ENCODE assay signal across 17 cellular contexts in genomic region chrX:69959712-69960111, GRCh38.
A peak's percentile ranks its signal among the peaks of the same experiment; 100 is the strongest.
DNase-seq lines count a peak whose midpoint lies in the region; ATAC-seq, FAIRE-seq and TF ChIP-seq lines count a peak whose summit lies in the region.
"Had no signal": no experiment of that assay in that cellular context is flagged by ENCODE, and none has a peak within 500 bp of the region (broad histone marks: within the 10 kb centered on the region; RNA-seq: fewer than 3 reads in every experiment).

No MANE protein-coding gene starts in this region.

- peak; percentile 74 for FAIRE-seq in H1 (lab: Jason Lieb, UNC)
- FAIRE-seq: GM12878, HTR-8/SVneo had no signal

- TF ChIP-seq POLR2A in H1 (IDR thresholded peaks at IDR 0.05; ENCODE audit: control extremely low read depth in 1 of 2, low read depth in 2 of 2, low read length in 2 of 2), result no peak

- H3K79me1 ChIP-seq in H1 (ENCODE audit: low read depth, low read length), result no peaks in the 10 kb centered on the region

- H3K4me1 ChIP-seq in PC-3 (ENCODE audit: insufficient read depth, low read length) (peaks cover 3% of the 10 kb centered on the region; the same call in 1 of the 2 replicates), H1 (replicated peaks in 1 of 4; ENCODE audit: control insufficient read depth in 3 of 4, insufficient read depth in 4 of 4, low read length in 3 of 4) (no peaks in the 10 kb centered on the region)
- H3K4me1 ChIP-seq: BLaER1, HAP-1 had no signal

- no peak overlapping the region for H4K5ac ChIP-seq in H1 (ENCODE audit: insufficient read length, low read depth, low read length)

- no peak for DNase-seq in PC-3
- no peak for DNase-seq in H1 (ENCODE audit: low read depth in 1 of 2, low spot score in 2 of 2)
- DNase-seq in NK-92 treated with Interleukin-12 subunit alpha and Interleukin-12 subunit beta, amount 100 ng/mL, for 24 hours (lab: John Stamatoyannopoulos, UW), result no peak
- no peak for DNase-seq in COLO829 (ENCODE audit: low spot score)
- DNase-seq in SHP77 (lab: John Stamatoyannopoulos, UW), result no peak
- DNase-seq: CD8-positive, alpha-beta T cell; COR-L47; DMS 273 treated with DMSO at 0.1 percent for 48 hours; DND-41; EL; KBM-7 had no signal

- no peak overlapping the region for H4K91ac ChIP-seq in H1 (replicated peaks; ENCODE audit: insufficient read length, low read length)

- H3K9ac ChIP-seq in PC-3 (ENCODE audit: low read length), result no peak overlapping the region
- H3K9ac ChIP-seq in H1 (replicated peaks in 1 of 4; ENCODE audit: extremely low read depth in 1 of 4, low read depth in 3 of 4, low read length in 3 of 4), result no peak overlapping the region
- H3K9ac ChIP-seq: BLaER1 had no signal

- H3K4me3 ChIP-seq in PC-3 (ENCODE audit: low read length), result no peak overlapping the region
- H3K4me3 ChIP-seq in H1 (ENCODE audit: extremely low read depth in 1 of 4, insufficient read depth in 2 of 4, low read depth in 3 of 4, low read length in 4 of 4), result no peak overlapping the region
- H3K4me3 ChIP-seq: BLaER1, GM12878, HAP-1 had no signal

- no peak overlapping the region for H3K14ac ChIP-seq in H1 (ENCODE audit: insufficient read length)

- ATAC-seq in PC-3 (peak; percentile 27; the same call in 1 of the 2 replicates), HG02885 (IDR thresholded peaks at IDR 0.05; ENCODE audit: poor library complexity, unreplicated experiment) (no peak)
- ATAC-seq: CD8-positive, alpha-beta T cell; GM12878 had no signal

- no peak overlapping the region for H3K4ac ChIP-seq in H1 (replicated peaks; ENCODE audit: insufficient read length, low read depth, low read length)

- TF ChIP-seq CTCF in C4-2B (conservative IDR thresholded peaks at IDR 0.05) (no peak), PC-3 (conservative IDR thresholded peaks at IDR 0.05; ENCODE audit: low read depth, low read length) (no peak), H1 (IDR thresholded peaks at IDR 0.05; ENCODE audit: control extremely low read depth in 1 of 3, insufficient read depth in 1 of 3, low read depth in 1 of 3, low read length in 3 of 3) (no peak)

- H2BK20ac ChIP-seq in H1 (ENCODE audit: low read length), result no peak overlapping the region

- H3K27ac ChIP-seq in C4-2B (peak overlapping the region; percentile 38; the same call in 1 of the 2 replicates), PC-3 (ENCODE audit: low read length) (no peak overlapping the region), H1 (ENCODE audit: low read depth, low read length) (no peak overlapping the region)
- H3K27ac ChIP-seq: BLaER1 had no signal

- H3K18ac ChIP-seq in H1 (ENCODE audit: extremely low read depth, low read length), result no peak overlapping the region

- H3K56ac ChIP-seq in H1 (replicated peaks; ENCODE audit: insufficient read length, low read depth, low read length), result no peak overlapping the region

- no peak overlapping the region for H3K4me2 ChIP-seq in PC-3 (ENCODE audit: low read length)
- no peak overlapping the region for H3K4me2 ChIP-seq in H1 (ENCODE audit: insufficient read depth in 1 of 2, low read depth in 2 of 2, low read length in 2 of 2)
- H3K4me2 ChIP-seq: BLaER1 had no signal

- H2AFZ ChIP-seq in PC-3 (ENCODE audit: low read length) (no peak overlapping the region), H1 (ENCODE audit: low read length) (no peak overlapping the region)

- H3K79me2 ChIP-seq in PC-3 (ENCODE audit: low read length), result no peaks in the 10 kb centered on the region
- H3K79me2 ChIP-seq in H1 (ENCODE audit: control insufficient read depth in 1 of 2, insufficient read depth in 2 of 2, low read length in 2 of 2), result no peaks in the 10 kb centered on the region

- H4K20me1 ChIP-seq in PC-3 (ENCODE audit: low read length) (no peaks in the 10 kb centered on the region), H1 (replicated peaks in 1 of 2; ENCODE audit: control insufficient read depth in 1 of 2, insufficient read depth in 2 of 2, low read length in 2 of 2) (no peaks in the 10 kb centered on the region)

- H3K9me3 ChIP-seq in PC-3 (ENCODE audit: low read length), result no peaks in the 10 kb centered on the region
- H3K9me3 ChIP-seq in H1 (ENCODE audit: insufficient read depth in 2 of 2, low read depth in 1 of 2, low read length in 1 of 2), result no peaks in the 10 kb centered on the region
- H3K9me3 ChIP-seq: BLaER1, HAP-1 had no signal

- no peak overlapping the region for H2BK5ac ChIP-seq in H1 (ENCODE audit: low read depth, low read length)

- BruUV-seq in PC-3 (replicated peaks; lab: Mats Ljungman, UMichigan), result no TSS peak

- no peak overlapping the region for H2BK120ac ChIP-seq in H1 (replicated peaks; ENCODE audit: low read depth, low read length)

- no peak overlapping the region for H3K23ac ChIP-seq in H1 (ENCODE audit: insufficient read length)

- no peaks in the 10 kb centered on the region for H3F3A ChIP-seq in PC-3 (ENCODE audit: low read length, unreplicated experiment)

- H3K36me3 ChIP-seq in PC-3 (ENCODE audit: low read depth, low read length), result no peaks in the 10 kb centered on the region
- H3K36me3 ChIP-seq in H1 (ENCODE audit: control insufficient read depth in 2 of 4, insufficient read depth in 4 of 4, low read length in 3 of 4), result no peaks in the 10 kb centered on the region
- H3K36me3 ChIP-seq: BLaER1, HAP-1 had no signal

- no peak overlapping the region for H2BK15ac ChIP-seq in H1 (ENCODE audit: low read length)

- POLR2A ChIA-PET in PC-3 (lab: Charles Lee; ENCODE audit: unreplicated experiment) (no interaction called here), H1 (lab: Charles Lee; ENCODE audit: partially characterized antibody) (no interaction called here)

- no peak overlapping the region for H2BK12ac ChIP-seq in H1 (ENCODE audit: low read depth, low read length)

- TF ChIP-seq RAD21 in H1 (IDR thresholded peaks at IDR 0.05 in 1 of 2, conservative IDR thresholded peaks at IDR 0.05 in 1 of 2; ENCODE audit: low read depth in 2 of 2, low read length in 2 of 2), result no peak

- H3K9me2 ChIP-seq in PC-3 (replicated peaks; ENCODE audit: low read length), result no peaks in the 10 kb centered on the region

- H2AK5ac ChIP-seq in H1 (ENCODE audit: low read depth, low read length), result no peak overlapping the region

- CTCF ChIA-PET in PC-3 (lab: Charles Lee) (no interaction called here), H1 (lab: Charles Lee; ENCODE audit: partially characterized antibody) (no interaction called here)

- intact Hi-C loops in PC-3 (cut with micrococcal nuclease), result no loop called here

- no peaks in the 10 kb centered on the region for H3K23me2 ChIP-seq in H1 (ENCODE audit: low read depth, low read length)

- no peak for TF ChIP-seq EP300 in H1 (IDR thresholded peaks at IDR 0.05; ENCODE audit: borderline replicate concordance in 1 of 2, low read depth in 2 of 2, low read length in 2 of 2)

- no peak overlapping the region for H4K8ac ChIP-seq in H1 (ENCODE audit: extremely low read depth, insufficient read depth, low read length)

- H3K27me3 ChIP-seq in PC-3 (ENCODE audit: low read length), result no peaks in the 10 kb centered on the region
- no peaks in the 10 kb centered on the region for H3K27me3 ChIP-seq in H1 (replicated peaks in 1 of 4; ENCODE audit: control insufficient read depth in 3 of 4, extremely low read depth in 1 of 4, insufficient read depth in 3 of 4, low read length in 3 of 4)

TF ChIP-seq in H1, 55 proteins besides CTCF, POLR2A, EP300 and RAD21:
- TF ChIP-seq SIX5 (IDR thresholded peaks at IDR 0.05; ENCODE audit: low read depth, low read length), result no peak
- TF ChIP-seq RXRA (IDR thresholded peaks at IDR 0.05; ENCODE audit: insufficient read depth, low read depth, low read length), result no peak
- TF ChIP-seq TEAD4 (IDR thresholded peaks at IDR 0.05; ENCODE audit: low read depth, low read length), result 0 out of 2 replicates have a peak, but pooled peaks have one; percentile 24
- no peak for TF ChIP-seq USF2 (IDR thresholded peaks at IDR 0.05; ENCODE audit: low read length)
